ENCODE assay signal across 1 cellular context in the genomic region with DNA sequence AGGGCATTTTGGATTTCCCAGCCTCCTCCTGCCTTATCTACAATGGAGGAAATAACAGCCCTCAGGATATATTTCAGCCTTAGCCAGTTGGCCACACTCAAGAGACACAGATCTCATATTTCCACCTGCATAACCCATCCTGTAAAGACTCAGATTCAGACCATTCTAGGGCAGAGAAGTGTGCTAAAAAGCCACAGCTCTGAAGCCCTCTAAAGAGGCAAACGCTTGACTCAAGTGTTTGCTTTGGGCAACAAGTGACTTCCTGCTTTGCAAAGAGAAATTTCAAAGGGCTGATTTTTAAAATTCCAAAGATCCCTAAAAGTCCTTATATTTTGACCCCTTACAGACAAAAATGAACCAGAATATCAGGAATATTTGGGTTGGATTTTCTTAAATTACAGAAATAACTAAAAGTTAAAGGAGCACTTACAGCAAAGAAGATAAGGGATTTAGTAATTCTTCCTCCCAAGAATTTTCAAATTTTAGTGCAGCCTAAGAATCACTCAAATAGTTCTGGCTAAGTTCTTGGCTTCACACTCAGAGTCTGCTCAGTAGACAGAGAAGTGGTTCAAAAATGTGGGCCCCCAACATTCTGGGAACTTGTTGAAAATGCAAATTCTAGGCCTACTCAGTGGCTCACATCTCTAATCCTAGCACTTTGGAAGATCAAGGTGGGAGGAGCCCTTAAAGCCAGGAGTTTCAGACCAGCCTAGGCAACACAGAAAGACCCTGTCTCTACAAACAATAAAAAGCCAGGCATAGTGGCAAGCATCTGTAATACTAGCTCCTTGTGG.
TF ChIP-seq lines count a peak whose summit lies in the region.

No MANE protein-coding gene starts in this region.

TF ChIP-seq in endothelial cell of umbilical vein, 7 proteins besides CTCF, POLR2A, EP300 and RAD21:
- TF ChIP-seq JUN (IDR thresholded peaks at IDR 0.05; ENCODE audit: borderline replicate concordance, insufficient read depth, insufficient read length, low read depth) = no peak
